28 cellular contexts compared by ENCODE assay signal in the genomic region with DNA sequence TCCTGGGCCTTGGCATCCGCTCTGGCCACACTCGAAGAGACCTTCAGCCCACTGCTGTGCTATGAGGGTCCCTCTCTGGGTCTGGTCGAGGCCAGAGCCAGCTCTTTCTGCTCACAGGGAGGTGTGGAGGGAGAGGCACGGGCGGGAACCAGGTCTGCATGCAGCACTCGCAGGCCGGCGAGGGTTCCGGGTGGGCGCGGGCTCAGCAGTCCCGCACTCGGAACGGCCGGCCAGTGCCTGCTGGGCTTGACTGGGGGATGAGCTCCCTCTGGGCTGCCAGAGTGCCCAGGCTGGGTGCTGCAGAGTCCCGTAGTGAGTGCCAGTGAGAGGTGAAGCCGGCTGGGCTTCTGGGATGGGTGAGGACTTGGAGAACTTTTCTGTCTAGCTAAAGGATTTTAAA.
A peak's percentile ranks its signal among the peaks of the same experiment; 100 is the strongest.
DNase-seq lines count a peak whose midpoint lies in the region; ATAC-seq, FAIRE-seq and TF ChIP-seq lines count a peak whose summit lies in the region.
"Had no signal": no experiment of that assay in that cellular context is flagged by ENCODE, and none has a peak within 500 bp of the region (broad histone marks: within the 10 kb centered on the region; RNA-seq: fewer than 3 reads in every experiment).

No MANE protein-coding gene starts in this region.

- H3K4me2 ChIP-seq in mesenchymal stem cell (ENCODE audit: low read length, poor library complexity, severe bottlenecking) = no peak overlapping the region
- H3K4me2 ChIP-seq: BLaER1 had no signal

- no peaks in the 10 kb centered on the region for H3K79me1 ChIP-seq in mesenchymal stem cell (replicated peaks; ENCODE audit: low read length, poor library complexity, severe bottlenecking)

- peaks cover 4% of the 10 kb centered on the region for H3K9me3 Mint-ChIP-seq in type B pancreatic cell

- ATAC-seq in GM18867 (IDR thresholded peaks at IDR 0.05; ENCODE audit: unreplicated experiment) = no peak
- ATAC-seq in HG03108 (IDR thresholded peaks at IDR 0.05; ENCODE audit: unreplicated experiment) = no peak
- ATAC-seq: GM12878 had no signal

- H3K18ac ChIP-seq in mesenchymal stem cell (ENCODE audit: low read depth in 1 of 2, low read length in 2 of 2) = no peak overlapping the region

- no peak overlapping the region for H3K4me3 Mint-ChIP-seq in type B pancreatic cell
- H3K4me3 Mint-ChIP-seq: CD14-positive monocyte; CD4-positive, alpha-beta memory T cell; CD4-positive, CD25-positive, alpha-beta regulatory T cell; CD8-positive, alpha-beta memory T cell had no signal

- H4K91ac ChIP-seq in mesenchymal stem cell (ENCODE audit: low read length) = no peak overlapping the region

- no peak overlapping the region for H2AK5ac ChIP-seq in mesenchymal stem cell (ENCODE audit: low read length, severe bottlenecking)

- H3K36me3 ChIP-seq in kidney (ENCODE audit: control insufficient read depth in 1 of 2, insufficient read depth in 2 of 2, low read length in 2 of 2) (no peaks in the 10 kb centered on the region), mesenchymal stem cell (ENCODE audit: control insufficient read depth in 1 of 2, insufficient read depth in 2 of 2, low read depth in 1 of 2, low read length in 2 of 2) (no peaks in the 10 kb centered on the region)
- H3K36me3 ChIP-seq: BE2C, BLaER1 had no signal

- peaks cover 3% of the 10 kb centered on the region for H3K27me3 Mint-ChIP-seq in type B pancreatic cell
- H3K27me3 Mint-ChIP-seq: CD4-positive, alpha-beta memory T cell; CD4-positive, CD25-positive, alpha-beta regulatory T cell had no signal

- intact Hi-C loops in kidney (cut with DNase I) (no loop called here), posterior vena cava (cut with DNase I) (no loop called here)

- no peaks in the 10 kb centered on the region for H3K4me1 Mint-ChIP-seq in type B pancreatic cell (ENCODE audit: unreplicated experiment)
- H3K4me1 Mint-ChIP-seq: CD14-positive monocyte; CD4-positive, alpha-beta memory T cell; CD4-positive, CD25-positive, alpha-beta regulatory T cell; CD8-positive, alpha-beta memory T cell had no signal

- H3K9me3 ChIP-seq in kidney (ENCODE audit: control insufficient read depth in 1 of 2, low read length in 2 of 2) (no peaks in the 10 kb centered on the region), mesenchymal stem cell (ENCODE audit: control insufficient read depth, low read length) (no peaks in the 10 kb centered on the region)
- H3K9me3 ChIP-seq: BE2C had no signal

- H3K4me1 ChIP-seq in kidney (ENCODE audit: control insufficient read depth in 1 of 2, insufficient read depth in 1 of 2, low read depth in 1 of 2, low read length in 2 of 2) = no peaks in the 10 kb centered on the region
- H3K4me1 ChIP-seq in mesenchymal stem cell (ENCODE audit: control insufficient read depth, insufficient read depth, low read depth, low read length) = no peaks in the 10 kb centered on the region
- H3K4me1 ChIP-seq: BE2C, BLaER1 had no signal

- no peak overlapping the region for H2BK15ac ChIP-seq in mesenchymal stem cell (ENCODE audit: low read depth, poor library complexity, severe bottlenecking)

- no peak overlapping the region for H3K23ac ChIP-seq in mesenchymal stem cell (ENCODE audit: low read length in 2 of 2)

- no peak overlapping the region for H2BK12ac ChIP-seq in mesenchymal stem cell (ENCODE audit: low read length in 2 of 2)

- H3K4me3 ChIP-seq in kidney (ENCODE audit: low read length in 2 of 2) (no peak overlapping the region), mesenchymal stem cell (ENCODE audit: insufficient read depth in 1 of 2, low read depth in 1 of 2, low read length in 2 of 2) (no peak overlapping the region)
- H3K4me3 ChIP-seq: BLaER1, GM12878 had no signal

- H2BK120ac ChIP-seq in mesenchymal stem cell (ENCODE audit: low read depth, low read length) = no peak overlapping the region

- H3K27me3 ChIP-seq in mesenchymal stem cell (ENCODE audit: control insufficient read depth in 1 of 2, insufficient read depth in 1 of 2, low read length in 2 of 2) = no peaks in the 10 kb centered on the region
- H3K27me3 ChIP-seq: BE2C, BLaER1 had no signal

- no peak overlapping the region for H3K14ac ChIP-seq in mesenchymal stem cell (ENCODE audit: low read length in 2 of 2)

- no peak overlapping the region for H3K9ac ChIP-seq in kidney (ENCODE audit: low read length in 2 of 2)
- H3K9ac ChIP-seq in mesenchymal stem cell (ENCODE audit: low read length) = no peak overlapping the region
- H3K9ac ChIP-seq: BLaER1 had no signal

- peak overlapping the region; percentile 14 for H2AFZ ChIP-seq in mesenchymal stem cell (ENCODE audit: low read depth, low read length)

- H3K27ac ChIP-seq in kidney (ENCODE audit: low read depth in 2 of 2, low read length in 2 of 2) (no peak overlapping the region), mesenchymal stem cell (ENCODE audit: low read length, poor library complexity, severe bottlenecking) (no peak overlapping the region)
- H3K27ac ChIP-seq: BLaER1 had no signal

- TF ChIP-seq CTCF in kidney (IDR thresholded peaks at IDR 0.05; ENCODE audit: borderline replicate concordance, extremely low read depth, insufficient read depth) (no peak), type B pancreatic cell (conservative IDR thresholded peaks at IDR 0.05) (no peak)

- no peak for FAIRE-seq in kidney (lab: Jason Lieb, UNC)
- FAIRE-seq: A204.1, GM12878, GM12892, GM18507 had no signal

- DNase-seq in kidney (peak; percentile 68), mesenchymal stem cell (no peak), posterior vena cava (ENCODE audit: low spot score) (peak; percentile 75), type B pancreatic cell (ENCODE audit: extremely low spot score, unreplicated experiment) (peak; percentile 69), NCI-H1105 (lab: John Stamatoyannopoulos, UW) (no peak)
- DNase-seq: 8988T; ACHN; BE2C; C1 segment of cervical spinal cord; CD4-positive, alpha-beta memory T cell; CD4-positive, CD25-positive, alpha-beta regulatory T cell; CD8-positive, alpha-beta memory T cell; COR-L47; DMS 273 treated with DMSO at 0.1 percent for 48 hours; DMS153; DMS53; DMS79; DND-41; EL; GDM1 had no signal

- H3K27ac Mint-ChIP-seq in type B pancreatic cell = no peak overlapping the region
- H3K27ac Mint-ChIP-seq: CD14-positive monocyte; CD4-positive, alpha-beta memory T cell; CD4-positive, CD25-positive, alpha-beta regulatory T cell; CD8-positive, alpha-beta memory T cell had no signal

- H2BK5ac ChIP-seq in mesenchymal stem cell (ENCODE audit: low read depth, low read length, poor library complexity, severe bottlenecking) = no peak overlapping the region

- 93% methylated on average over 17 of the region's 17 CpGs for WGBS in mesenchymal stem cell

- H3K36me3 Mint-ChIP-seq in type B pancreatic cell = no peaks in the 10 kb centered on the region
- H3K36me3 Mint-ChIP-seq: CD14-positive monocyte; CD4-positive, alpha-beta memory T cell; CD4-positive, CD25-positive, alpha-beta regulatory T cell; CD8-positive, alpha-beta memory T cell had no signal

- no peak overlapping the region for H4K8ac ChIP-seq in mesenchymal stem cell (ENCODE audit: low read length)

- no peak overlapping the region for H3K4ac ChIP-seq in mesenchymal stem cell (ENCODE audit: low read depth in 1 of 2, low read length in 2 of 2)

Comparison
In these comparisons a context has a peak if more than half of its experiments do, and no peak if none do; other contexts are left out.
1. DNase-seq: peak in kidney (single experiment), posterior vena cava (single experiment) and type B pancreatic cell (single experiment); none in mesenchymal stem cell (single experiment) and NCI-H1105 (single experiment).